Comparison of ENCODE assay signal across 4 cellular contexts in genomic region chr9:135676891-135677290, GRCh38. TPM values are rescaled to one million over a fixed set of nuclear protein-coding genes. Genes with fewer than 3 reads are reported as not detected.
"Had no signal": no experiment of that assay in that cellular context is flagged by ENCODE, and none has a peak within 500 bp of the region (broad histone marks: within the 10 kb centered on the region; RNA-seq: fewer than 3 reads in every experiment).

No MANE protein-coding gene starts in this region.

- H3K4me3 ChIP-seq: GM12878 had no signal

- DNase-seq: GDM1, GF-D8 had no signal

- ATAC-seq: GM12878 had no signal

RNA-seq across cellular contexts. Expression of gene LCN9, which starts 13.8 kb away (rescaled TPM):
- total RNA-seq: G401, GM12878 had no signal
- polyA plus RNA-seq: GM12878 had no signal

RNA-seq across cellular contexts. Expression of gene SOHLH1, which starts 22.4 kb away (rescaled TPM):
- total RNA-seq: G401, GM12878 had no signal
- polyA plus RNA-seq: GM12878 had no signal

RNA-seq across cellular contexts. Expression of gene KCNT1, which starts 25.1 kb away (rescaled TPM):
- total RNA-seq: G401, GM12878 had no signal
- polyA plus RNA-seq: GM12878 had no signal

RNA-seq across cellular contexts. Expression of gene GLT6D1, which starts 37.6 kb away (rescaled TPM):
- total RNA-seq: G401, GM12878 had no signal
- polyA plus RNA-seq: GM12878 had no signal
